ENCODE assay signal across 10 cellular contexts in the genomic region with DNA sequence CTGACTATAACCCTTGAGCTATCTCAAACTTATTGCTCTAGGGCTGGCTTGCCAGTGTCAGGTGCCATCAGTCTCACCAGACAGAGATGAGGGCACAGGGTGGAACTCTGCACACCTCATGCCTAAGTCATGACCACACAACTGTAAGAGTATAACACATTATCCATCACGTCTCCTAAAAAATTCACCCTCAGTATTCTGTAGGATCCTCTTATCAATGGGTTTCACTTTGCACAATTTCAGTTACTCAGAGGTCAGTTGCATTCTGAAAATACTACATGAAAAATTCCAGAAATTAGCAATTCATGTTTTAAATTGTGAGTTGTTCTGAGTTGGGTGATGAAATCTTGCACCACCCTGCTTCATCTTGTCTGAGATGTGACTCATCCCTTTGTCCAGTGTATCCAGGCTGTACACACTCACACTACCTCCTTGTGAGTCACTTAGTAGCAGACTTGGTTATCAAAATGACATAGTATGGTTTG.
DNase-seq lines count a peak whose midpoint lies in the region; ATAC-seq and FAIRE-seq lines count a peak whose summit lies in the region.
"Had no signal": no experiment of that assay in that cellular context is flagged by ENCODE, and none has a peak within 500 bp of the region (broad histone marks: within the 10 kb centered on the region; RNA-seq: fewer than 3 reads in every experiment).

No MANE protein-coding gene starts in this region.

- no peaks in the 10 kb centered on the region for H3K36me3 Mint-ChIP-seq in activated T-helper 17 cell treated with anti-CD3 and anti-CD28 coated beads, Interleukin-2, amount 50 U/mL, for 72 hours (ENCODE audit: low read depth)

- no peak overlapping the region for H3K4me3 Mint-ChIP-seq in activated T-helper 17 cell treated with anti-CD3 and anti-CD28 coated beads, Interleukin-2, amount 50 U/mL, for 72 hours

- H3K9me3 Mint-ChIP-seq in activated T-helper 17 cell treated with anti-CD3 and anti-CD28 coated beads, Interleukin-2, amount 50 U/mL, for 72 hours, result peaks cover 8% of the 10 kb centered on the region

- peak; percentile 71 for FAIRE-seq in HTR-8/SVneo (lab: Jason Lieb, UNC)

- no peaks in the 10 kb centered on the region for H3K4me1 Mint-ChIP-seq in activated T-helper 17 cell treated with anti-CD3 and anti-CD28 coated beads, Interleukin-2, amount 50 U/mL, for 72 hours

- H3K27me3 Mint-ChIP-seq in activated T-helper 17 cell treated with anti-CD3 and anti-CD28 coated beads, Interleukin-2, amount 50 U/mL, for 72 hours, result no peaks in the 10 kb centered on the region

- DNase-seq in GM04503 (ENCODE audit: low read depth) (peak; percentile 3), HTR-8/SVneo (ENCODE audit: insufficient read length, low spot score) (peak; percentile 17), kidney glomerular epithelial cell (lab: John Stamatoyannopoulos, UW) (peak; percentile 50), NCI-H446 (lab: John Stamatoyannopoulos, UW) (no peak), cortex of kidney (lab: John Stamatoyannopoulos, UW) (no peak), NCI-H1694 (lab: John Stamatoyannopoulos, UW) (no peak), activated gamma-delta T cell treated with Interleukin-2 at 50 U/mL for 16 hours (no peak)
- DNase-seq: NCI-H524 treated with DMSO at 0.1 percent for 48 hours, nucleus accumbens had no signal

- no peak overlapping the region for H3K27ac Mint-ChIP-seq in activated T-helper 17 cell treated with anti-CD3 and anti-CD28 coated beads, Interleukin-2, amount 50 U/mL, for 72 hours

- peak; percentile 34 for ATAC-seq in activated T-helper 17 cell treated with anti-CD3 and anti-CD28 coated beads, Interleukin-2, amount 50 U/mL, for 72 hours (replicated peaks)

Comparison
In these comparisons a context has a peak if more than half of its experiments do, and no peak if none do; other contexts are left out.
1. DNase-seq: peak in GM04503 (single experiment), HTR-8/SVneo (single experiment) and kidney glomerular epithelial cell (single experiment); none in NCI-H446 (0 of 2), cortex of kidney (single experiment), NCI-H1694 (single experiment) and activated gamma-delta T cell treated with Interleukin-2 at 50 U/mL for 16 hours (single experiment).